ENCODE assay signal across 8 cellular contexts in the genomic region with DNA sequence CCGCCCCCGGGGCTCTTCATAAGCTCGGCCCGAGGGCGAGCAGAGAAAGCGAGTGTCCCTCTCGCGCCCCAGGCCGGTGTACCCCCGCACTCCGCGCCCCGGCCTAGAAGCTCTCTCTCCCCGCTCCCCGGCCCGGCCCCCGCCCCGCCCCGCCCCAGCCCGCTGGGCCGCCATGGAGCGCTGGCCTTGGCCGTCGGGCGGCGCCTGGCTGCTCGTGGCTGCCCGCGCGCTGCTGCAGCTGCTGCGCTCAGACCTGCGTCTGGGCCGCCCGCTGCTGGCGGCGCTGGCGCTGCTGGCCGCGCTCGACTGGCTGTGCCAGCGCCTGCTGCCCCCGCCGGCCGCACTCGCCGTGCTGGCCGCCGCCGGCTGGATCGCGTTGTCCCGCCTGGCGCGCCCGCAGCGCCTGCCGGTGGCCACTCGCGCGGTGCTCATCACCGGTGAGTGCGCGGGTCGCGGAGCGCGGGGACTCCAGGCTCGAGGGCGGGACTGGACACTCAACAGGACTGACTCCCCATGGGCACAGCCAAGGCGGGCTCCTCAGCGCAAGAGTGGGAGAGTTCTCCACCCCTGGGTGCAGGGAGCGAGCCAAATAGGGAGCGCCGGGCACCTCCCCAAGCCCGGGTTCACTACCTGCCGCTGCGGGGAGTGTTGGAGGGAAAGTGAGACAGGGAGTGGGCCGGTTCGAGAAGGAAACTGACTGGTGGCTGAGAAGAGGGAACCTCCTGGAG. TPM values are rescaled to one million over a fixed set of nuclear protein-coding genes. Genes with fewer than 3 reads are reported as not detected.
DNase-seq lines count a peak whose midpoint lies in the region; ATAC-seq and TF ChIP-seq lines count a peak whose summit lies in the region.

Gene HSD11B2 (plus strand): TSS at position 45 of the 728 bp plus-strand sequence. CDS start 128 bp downstream, at position 173.

- no peak within 1 kb of the TSS for H3K27ac Mint-ChIP-seq in activated B cell treated with CpG ODN at 0.5 μM for 24 hours

- no peak within 1 kb of the TSS for H3K9ac ChIP-seq in IMR-90 (ENCODE audit: low read depth, low read length)

- POLR2A ChIA-PET in IMR-90 (lab: Charles Lee; ENCODE audit: unreplicated experiment) (no interaction called here), activated B cell treated with CpG ODN at 0.5 μM for 24 hours (lab: Charles Lee) (interaction anchor here (0.6 to 0.8 kb wide), 5 partner anchors 14 to 194 kb away, joined by 3 to 10 read pairs (median 5); no protein-coding TSS in a partner anchor)

- peak within 1 kb of the TSS; percentile 28 for H2AK9ac ChIP-seq in IMR-90 (replicated peaks; ENCODE audit: low read depth, low read length, poor library complexity)

- H3K4me3 ChIP-seq in IMR-90 (ENCODE audit: insufficient read depth, low read depth, low read length) (peak within 1 kb of the TSS; percentile 42), tibial nerve (peak within 1 kb of the TSS; percentile 29 to 53 (median 48))

- H4K91ac ChIP-seq in IMR-90 (ENCODE audit: insufficient read depth, low read depth, low read length) = no peak within 1 kb of the TSS

- ATAC-seq in IMR-90 (ENCODE audit: low read depth) (peak; percentile 84), activated B cell treated with CpG ODN at 0.5 μM for 24 hours (ENCODE audit: low read depth) (peak; percentile 43)

- H4K5ac ChIP-seq in IMR-90 (ENCODE audit: low read depth, low read length) = no peak within 1 kb of the TSS

- H3K36me3 ChIP-seq in IMR-90 (ENCODE audit: control insufficient read depth, insufficient read depth, low read length) (peaks cover 5% of the 10 kb centered on the region; the same call in 1 of the 2 replicates), tibial nerve (peaks cover 0 to 10% (median 0%) of the 10 kb centered on the region in 3 donors)

- H3K4ac ChIP-seq in IMR-90 (ENCODE audit: low read depth, low read length) = no peak within 1 kb of the TSS

- TF ChIP-seq EP300 in tibial nerve (IDR thresholded peaks at IDR 0.05) = no peak

- H3K23ac ChIP-seq in IMR-90 (ENCODE audit: low read depth, low read length) = peak within 1 kb of the TSS; percentile 24; the same call in 1 of the 2 replicates

- peaks cover 12% of the 10 kb centered on the region; the same call in 1 of the 2 replicates for H4K20me1 ChIP-seq in IMR-90 (ENCODE audit: insufficient read depth, low read length)

- H3K9me3 ChIP-seq in IMR-90 (ENCODE audit: control insufficient read depth, insufficient read depth, low read length) (no peaks in the 10 kb centered on the region), tibial nerve (no peaks in the 10 kb centered on the region)

- intact Hi-C loops in IMR-90 (cut with micrococcal nuclease) (no loop called here), activated B cell treated with CpG ODN at 0.5 μM for 24 hours (cut with micrococcal nuclease) (no loop called here)

- no peak within 1 kb of the TSS for H3K27ac ChIP-seq in IMR-90 (ENCODE audit: insufficient read depth, low read length)
- H3K27ac ChIP-seq in tibial nerve = peak within 1 kb of the TSS in 2 of 4 donors; percentile 58 to 73

- TF ChIP-seq RAD21 in IMR-90 (IDR thresholded peaks at IDR 0.05; ENCODE audit: low read length) = peak; percentile 16; the same call in 1 of the 2 replicates

- no TSS peak for BruUV-seq in IMR-90 (replicated peaks; lab: Mats Ljungman, UMichigan)

- H3K4me3 Mint-ChIP-seq in activated B cell treated with CpG ODN at 0.5 μM for 24 hours = peak within 1 kb of the TSS; percentile 83

- peaks cover 35% of the 10 kb centered on the region for H3K27me3 ChIP-seq in IMR-90 (ENCODE audit: control insufficient read depth, insufficient read depth, low read length)
- H3K27me3 ChIP-seq in tibial nerve = peaks cover 0 to 10% of the 10 kb centered on the region in 2 donors

- in situ Hi-C loops in Caki2 (cut with HindIII; ENCODE audit: low pct_unique_long_range_greater_than_20kb, low sequenced_read_pairs) (no loop called here), IMR-90 (cut with MboI; ENCODE audit: low sequenced_read_pairs) (no loop called here)

- TF ChIP-seq POLR2A in IMR-90 (IDR thresholded peaks at IDR 0.05; ENCODE audit: low read depth, low read length) = no peak
- TF ChIP-seq POLR2A in tibial nerve (IDR thresholded peaks at IDR 0.05) = no peak

- H3K56ac ChIP-seq in IMR-90 (ENCODE audit: extremely low read depth, insufficient read depth, low read length) = no peak within 1 kb of the TSS

- TF ChIP-seq CTCF in IMR-90 (conservative IDR thresholded peaks at IDR 0.05; ENCODE audit: low read depth, low read length) (peak; percentile 21; the same call in 1 of the 2 replicates), activated B cell treated with CpG ODN at 0.5 μM for 24 hours (IDR thresholded peaks at IDR 0.05) (no peak), tibial nerve (IDR thresholded peaks at IDR 0.05) (peak in 2 of 5 experiments; percentile 26 to 45)

- H3K79me1 ChIP-seq in IMR-90 (ENCODE audit: low read depth in 1 of 2, low read length in 2 of 2) = no peaks in the 10 kb centered on the region

- dilution Hi-C loops in IMR-90 (cut with HindIII; ENCODE audit: low sequenced_read_pairs, unreplicated experiment) = no loop called here

- 0 out of 2 replicates have a peak within 1 kb of the TSS, but pooled peaks have one; percentile 35 for H2AK5ac ChIP-seq in IMR-90 (ENCODE audit: low read depth, low read length)

- peaks cover 3% of the 10 kb centered on the region; the same call in 1 of the 2 replicates for H3K9me1 ChIP-seq in IMR-90 (ENCODE audit: insufficient read depth, low read length)

- H3K14ac ChIP-seq in IMR-90 (replicated peaks; ENCODE audit: low read depth, low read length) = no peak within 1 kb of the TSS

- H3K27me3 Mint-ChIP-seq in activated B cell treated with CpG ODN at 0.5 μM for 24 hours = peaks cover 27% of the 10 kb centered on the region

- H2BK15ac ChIP-seq in IMR-90 (ENCODE audit: low read depth, low read length) = no peak within 1 kb of the TSS

- H3K4me2 ChIP-seq in IMR-90 (ENCODE audit: low read depth, low read length) = peak within 1 kb of the TSS; percentile 81

- H2BK120ac ChIP-seq in IMR-90 (ENCODE audit: low read depth, low read length) = no peak within 1 kb of the TSS

- 0% methylated on average over 27 of the region's 79 CpGs; no CpG with 5 or more reads in 1 of the 2 experiments for WGBS in IMR-90 (ENCODE audit: extremely low coverage in 2 of 2, insufficient read length in 1 of 2), 2 experiments
- 5 to 8% methylated on average over 10 of the region's 79 CpGs for WGBS in tibial nerve, 2 donors

- H3K4me1 Mint-ChIP-seq in activated B cell treated with CpG ODN at 0.5 μM for 24 hours = peaks cover 38% of the 10 kb centered on the region

- peak; percentile 49 for DNase-seq in Caki2 (ENCODE audit: low read depth)
- peak; percentile 45 for DNase-seq in IMR-90
- DNase-seq in activated B cell treated with CpG ODN at 0.5 μM for 24 hours = peak; percentile 42
- peak; percentile 61 for DNase-seq in epidermal melanocyte (ENCODE audit: insufficient read length, low spot score)
- peak; percentile 64 for DNase-seq in midbrain (lab: John Stamatoyannopoulos, UW)
- DNase-seq in tibial nerve (ENCODE audit: low spot score in 2 of 2) = no peak
- DNase-seq in NCI-H526 treated with DMSO at 0.1 percent for 48 hours (lab: John Stamatoyannopoulos, UW) = no peak
- no peak for DNase-seq in DMS114 treated with DMSO at 0.1 percent for 48 hours (lab: John Stamatoyannopoulos, UW; ENCODE audit: unreplicated experiment)

- no peak within 1 kb of the TSS for H2BK5ac ChIP-seq in IMR-90 (ENCODE audit: low read depth, low read length, poor library complexity, severe bottlenecking)

- H2AFZ ChIP-seq in IMR-90 (replicated peaks; ENCODE audit: low read length, poor library complexity) = peak within 1 kb of the TSS; percentile 87

- CTCF ChIA-PET in IMR-90 (lab: Yijun Ruan, JAX) = no interaction called here
- CTCF ChIA-PET in activated B cell treated with CpG ODN at 0.5 μM for 24 hours (lab: Charles Lee) = interaction anchor here (1.0 kb wide), 1 partner anchor 34 kb away, joined by 6 read pairs; no protein-coding TSS in a partner anchor

- no peak within 1 kb of the TSS for H4K8ac ChIP-seq in IMR-90 (ENCODE audit: low read depth in 2 of 2, low read length in 2 of 2)

- no peak within 1 kb of the TSS for H2BK20ac ChIP-seq in IMR-90 (ENCODE audit: low read depth, low read length)

- H3K4me1 ChIP-seq in IMR-90 (ENCODE audit: control insufficient read depth, insufficient read depth, low read length) (peaks cover 5% of the 10 kb centered on the region; the same call in 1 of the 2 replicates), tibial nerve (peaks cover 0 to 33% (median 12%) of the 10 kb centered on the region in 4 donors)

- H3K18ac ChIP-seq in IMR-90 (ENCODE audit: low read depth, low read length) = no peak within 1 kb of the TSS

- peaks cover 4% of the 10 kb centered on the region for H3K36me3 Mint-ChIP-seq in activated B cell treated with CpG ODN at 0.5 μM for 24 hours (ENCODE audit: low read depth)

- no peaks in the 10 kb centered on the region for H3K9me3 Mint-ChIP-seq in activated B cell treated with CpG ODN at 0.5 μM for 24 hours

TF ChIP-seq in IMR-90, 13 proteins besides CTCF, POLR2A, EP300 and RAD21:
- TF ChIP-seq CHD1 (IDR thresholded peaks at IDR 0.05; ENCODE audit: low read depth, low read length) (no peak), MXI1 (IDR thresholded peaks at IDR 0.05; ENCODE audit: borderline replicate concordance, low read depth, low read length) (peak; percentile 39; the same call in 1 of the 2 replicates), BHLHE40 (IDR thresholded peaks at IDR 0.05; ENCODE audit: low read depth, low read length) (no peak), SMC3 (IDR thresholded peaks at IDR 0.05; ENCODE audit: low read depth, low read length) (peak; percentile 14; the same call in 1 of the 2 replicates), CEBPB (IDR thresholded peaks at IDR 0.05; ENCODE audit: low read depth, low read length) (no peak), RCOR1 (IDR thresholded peaks at IDR 0.05; ENCODE audit: insufficient replicate concordance, low read length) (no peak)

RNA-seq across cellular contexts. Expression of gene HSD11B2, which starts in this region (rescaled TPM):
- not detected in 2 replicates for total RNA-seq in Caki2 (2014; rRNA removed; shearing (Covaris generic); ENCODE audit: low replicate concordance)
- not detected in 2 replicates for total RNA-seq in IMR-90 (2012; rRNA removed)
- polyA plus RNA-seq in IMR-90 (2012; rRNA removed) = 0.26 and 0.27 TPM in 2 replicates
- polyA plus RNA-seq in IMR-90 (2012; cell fraction: cytosol; rRNA removed) = 0.12 TPM in 1 of 2 replicates, not detected in the other
- 0.47 and 0.60 TPM in 2 replicates for polyA plus RNA-seq in IMR-90 (2012; cell fraction: nucleus; rRNA removed; ENCODE audit: low replicate concordance)
- 0.49 TPM in 1 of 2 replicates, not detected in the other for total RNA-seq in activated B cell treated with CpG ODN at 0.5 μM for 24 hours
- 1 to 10 TPM in 1 of 4 donors, under 1 TPM in 2, not detected in 1; 0.20 to 2.9 (median 0.60) TPM for total RNA-seq in tibial nerve

Comparison
In these comparisons a context has a peak if more than half of its experiments do, and no peak if none do; other contexts are left out.
1. Peak in DNase-seq in Caki2; RNA of the gene not detected or under 1 TPM.
2. Peak in DNase-seq, ATAC-seq, H3K4me3 ChIP-seq and H3K4me2 ChIP-seq in IMR-90; RNA of the gene not detected or under 1 TPM.
3. Peak in DNase-seq and ATAC-seq in activated B cell treated with CpG ODN at 0.5 μM for 24 hours; RNA of the gene not detected or under 1 TPM.
4. DNase-seq: peak in epidermal melanocyte (single experiment) and midbrain (single experiment); none in tibial nerve (0 of 2), NCI-H526 treated with DMSO at 0.1 percent for 48 hours (single experiment) and DMS114 treated with DMSO at 0.1 percent for 48 hours (single experiment).